In genomic region chr2:203646266-203646864, GRCh38 we compare ENCODE assay signal across 15 cellular contexts.
DNase-seq lines count a peak whose midpoint lies in the region; ATAC-seq, FAIRE-seq and TF ChIP-seq lines count a peak whose summit lies in the region.
"Had no signal": no experiment of that assay in that cellular context is flagged by ENCODE, and none has a peak within 500 bp of the region (broad histone marks: within the 10 kb centered on the region; RNA-seq: fewer than 3 reads in every experiment).

No MANE protein-coding gene starts in this region.

- TF ChIP-seq EP300 in K562 (IDR thresholded peaks at IDR 0.05; ENCODE audit: low read length), result no peak

- H3K27me3 ChIP-seq in BE2C (no peaks in the 10 kb centered on the region), GM23338 (ENCODE audit: insufficient read depth) (no peaks in the 10 kb centered on the region), K562 (ENCODE audit: control insufficient read depth in 2 of 2, insufficient read depth in 2 of 2, low read length in 2 of 2) (peaks cover 4 to 17% of the 10 kb centered on the region in 2 experiments; a peak in 3 of 5 replicates), right lobe of liver (no peaks in the 10 kb centered on the region), GM23248 (replicated peaks; ENCODE audit: insufficient read depth) (no peaks in the 10 kb centered on the region)

- H3K9me3 ChIP-seq in BE2C, result no peaks in the 10 kb centered on the region
- no peaks in the 10 kb centered on the region for H3K9me3 ChIP-seq in K562 (replicated peaks; ENCODE audit: control insufficient read depth, insufficient read depth, low read depth, low read length)
- H3K9me3 ChIP-seq in right lobe of liver, result no peaks in the 10 kb centered on the region
- no peaks in the 10 kb centered on the region for H3K9me3 ChIP-seq in GM23248 (ENCODE audit: low read depth)

- no peak for TF ChIP-seq RAD21 in K562 (CRISPR knock-in tag; conservative IDR thresholded peaks at IDR 0.05 in 1 of 2, IDR thresholded peaks at IDR 0.05 in 1 of 2)

- peaks cover 5% of the 10 kb centered on the region; the same call in 1 of the 3 replicates for H3K4me1 Mint-ChIP-seq in GM23338

- no peaks in the 10 kb centered on the region for H3K36me3 ChIP-seq in BE2C
- H3K36me3 ChIP-seq in GM23338 (ENCODE audit: insufficient read depth), result no peaks in the 10 kb centered on the region
- H3K36me3 ChIP-seq in K562 (ENCODE audit: control insufficient read depth, insufficient read depth, low read length), result no peaks in the 10 kb centered on the region
- H3K36me3 ChIP-seq in right lobe of liver, result no peaks in the 10 kb centered on the region
- no peaks in the 10 kb centered on the region for H3K36me3 ChIP-seq in GM23248 (ENCODE audit: low read depth)

- 0 out of 2 replicates have a peak overlapping the region, but pooled peaks have one; percentile 28 for H2AFZ ChIP-seq in GM23338
- H2AFZ ChIP-seq in K562 (ENCODE audit: low read depth, low read length), result no peak overlapping the region
- H2AFZ ChIP-seq in GM23248, result no peak overlapping the region

- H3K9me2 ChIP-seq in GM23338 (ENCODE audit: insufficient read depth) (peaks cover 3% of the 10 kb centered on the region; the same call in 1 of the 2 replicates), GM23248 (ENCODE audit: insufficient read depth) (no peaks in the 10 kb centered on the region)

- H3K4me3 ChIP-seq in BE2C (ENCODE audit: low read depth, low read length) (no peak overlapping the region), GM23338 (no peak overlapping the region), K562 (no peak overlapping the region), right lobe of liver (no peak overlapping the region), GM23248 (no peak overlapping the region)

- no TSS peak for BruUV-seq in K562 (replicated peaks; lab: Mats Ljungman, UMichigan)

- H3K79me2 ChIP-seq in GM23338 (replicated peaks; ENCODE audit: insufficient read depth) (no peaks in the 10 kb centered on the region), K562 (ENCODE audit: control insufficient read depth, insufficient read depth, low read length) (no peaks in the 10 kb centered on the region), GM23248 (ENCODE audit: insufficient read depth) (peaks cover 15% of the 10 kb centered on the region)

- POLR2A ChIA-PET in K562 (lab: Yijun Ruan, JAX), result no interaction called here

- peaks cover 12% of the 10 kb centered on the region for H3K36me3 Mint-ChIP-seq in GM23338 (ENCODE audit: low read depth)
- H3K36me3 Mint-ChIP-seq: CD8-positive, alpha-beta T cell had no signal

- no peak for FAIRE-seq in K562 (lab: Jason Lieb, UNC)

- peaks cover 16% of the 10 kb centered on the region for H3K9me3 Mint-ChIP-seq in GM23338
- H3K9me3 Mint-ChIP-seq: CD8-positive, alpha-beta T cell had no signal

- peaks cover 4% of the 10 kb centered on the region for H3K27me3 Mint-ChIP-seq in GM23338 (ENCODE audit: insufficient read depth, low read depth, poor library complexity)

- ATAC-seq in GM23338, result no peak; the same call in 2 of the 3 replicates
- ATAC-seq in K562, result peak; percentile 67
- ATAC-seq in right lobe of liver, result peak; percentile 25 to 66 (median 54)
- no peak for ATAC-seq in GM21381 (IDR thresholded peaks at IDR 0.05; ENCODE audit: unreplicated experiment)
- ATAC-seq in HG03039 (IDR thresholded peaks at IDR 0.05; ENCODE audit: unreplicated experiment), result no peak
- no peak for ATAC-seq in HG03457 (IDR thresholded peaks at IDR 0.05; ENCODE audit: unreplicated experiment)
- ATAC-seq: CD8-positive, alpha-beta T cell had no signal

- H3K4me1 ChIP-seq in BE2C (peaks cover 7% of the 10 kb centered on the region), GM23338 (ENCODE audit: insufficient read depth) (0 out of 2 replicates have a peak, but pooled peaks cover 4% of the 10 kb centered on the region), K562 (replicated peaks in 1 of 2; ENCODE audit: control insufficient read depth in 2 of 2, insufficient read depth in 2 of 2, low read length in 2 of 2) (no peaks in the 10 kb centered on the region), right lobe of liver (peaks cover 0 to 56% (median 22%) of the 10 kb centered on the region in 4 donors), GM23248 (ENCODE audit: insufficient read depth) (peaks cover 24% of the 10 kb centered on the region)

- H3K4me2 ChIP-seq in GM23338, result no peak overlapping the region
- no peak overlapping the region for H3K4me2 ChIP-seq in K562 (ENCODE audit: insufficient read depth, low read length)
- H3K4me2 ChIP-seq in GM23248 (ENCODE audit: unreplicated experiment), result no peak overlapping the region

- DNase-seq in BE2C, result peak; percentile 19
- DNase-seq in GM23338 (ENCODE audit: low spot score), result no peak
- peak in 1 of 4 experiments; percentile 1 for DNase-seq in K562 (ENCODE audit: extremely low read depth in 1 of 4, low spot score in 3 of 4)
- peak; percentile 54 to 90 (median 78) for DNase-seq in right lobe of liver
- DNase-seq in GM23248, result no peak
- DNase-seq: CD8-positive, alpha-beta T cell; HCEC 1CT; MM.1S; NCI-H1105; NCI-H187; NCI-H446; SHP77 treated with DMSO at 0.1 percent for 48 hours had no signal

- CTCF ChIA-PET in K562 (lab: Yijun Ruan, JAX; ENCODE audit: low intra/inter-chr PET ratio), result no interaction called here

- no peak overlapping the region for H3K27ac Mint-ChIP-seq in GM23338
- H3K27ac Mint-ChIP-seq: CD8-positive, alpha-beta T cell had no signal

- H3K9ac ChIP-seq in K562 (ENCODE audit: insufficient read depth in 1 of 2, low read depth in 2 of 2, low read length in 2 of 2), result no peak overlapping the region
- no peak overlapping the region for H3K9ac ChIP-seq in GM23248

- no peak for TF ChIP-seq CTCF in BE2C (IDR thresholded peaks at IDR 0.05; ENCODE audit: low read depth, low read length)
- no peak for TF ChIP-seq CTCF in GM23338 (conservative IDR thresholded peaks at IDR 0.05; ENCODE audit: low read depth in 2 of 2)
- TF ChIP-seq CTCF in K562 (IDR thresholded peaks at IDR 0.05 in 2 of 3, conservative IDR thresholded peaks at IDR 0.05 in 1 of 3; ENCODE audit: insufficient read depth in 2 of 3, low read depth in 1 of 3, low read length in 3 of 3), result no peak
- TF ChIP-seq CTCF in right lobe of liver (IDR thresholded peaks at IDR 0.05), result peak in 1 of 4 donors; percentile 9

- WGBS in K562 (ENCODE audit: insufficient coverage, low coverage, missing lambda C conversion rate), result 5% methylated on average over 10 of the region's 10 CpGs
- 48% methylated on average over 3 of the region's 10 CpGs for WGBS in right lobe of liver (ENCODE audit: insufficient coverage, low coverage, low lambda C conversion rate, missing lambda C conversion rate)
- WGBS in GM23248 (ENCODE audit: low coverage in 1 of 2, low lambda C conversion rate in 2 of 2, missing lambda C conversion rate in 2 of 2), 2 experiments, result 82 to 87% methylated on average over 10 of the region's 10 CpGs

- no peaks in the 10 kb centered on the region for H4K20me1 ChIP-seq in GM23338 (replicated peaks; ENCODE audit: insufficient read depth)
- H4K20me1 ChIP-seq in K562 (replicated peaks; ENCODE audit: control insufficient read depth, insufficient read depth, low read length), result no peaks in the 10 kb centered on the region
- H4K20me1 ChIP-seq in GM23248 (ENCODE audit: insufficient read depth), result no peaks in the 10 kb centered on the region

- in situ Hi-C loops in K562 (cut with MboI), result no loop called here
- in situ Hi-C loops in GM23248 (cut with MboI), result no loop called here

- H3K27ac ChIP-seq in GM23338 (ENCODE audit: low read depth) (no peak overlapping the region), K562 (ENCODE audit: extremely low read depth, low read depth, low read length) (no peak overlapping the region), right lobe of liver (peak overlapping the region in 1 of 3 donors; percentile 84), GM23248 (no peak overlapping the region)

- no peak overlapping the region for H3K4me3 Mint-ChIP-seq in GM23338
- H3K4me3 Mint-ChIP-seq: CD8-positive, alpha-beta T cell had no signal

- intact Hi-C loops in K562 (cut with micrococcal nuclease), result no loop called here
- intact Hi-C loops in right lobe of liver (cut with DNase I), result no loop called here

- H3K9me1 ChIP-seq in K562 (ENCODE audit: control insufficient read depth, insufficient read depth, low read length), result no peaks in the 10 kb centered on the region

- TF ChIP-seq POLR2A in K562 (conservative IDR thresholded peaks at IDR 0.05) (no peak), right lobe of liver (IDR thresholded peaks at IDR 0.05) (no peak)

- H3F3A ChIP-seq in GM23338 (replicated peaks; ENCODE audit: low read depth) (no peaks in the 10 kb centered on the region), GM23248 (ENCODE audit: insufficient read depth) (peaks cover 22% of the 10 kb centered on the region)

TF ChIP-seq in GM23338, 12 proteins besides CTCF, POLR2A, EP300 and RAD21 (continues in another document):
- no peak for TF ChIP-seq EZH2 (IDR thresholded peaks at IDR 0.05; ENCODE audit: low read depth, unreplicated experiment)
- no peak for TF ChIP-seq NANOG (IDR thresholded peaks at IDR 0.05; ENCODE audit: borderline replicate concordance)
- no peak for TF ChIP-seq STAT1 (IDR thresholded peaks at IDR 0.05; ENCODE audit: unreplicated experiment)
- TF ChIP-seq, protein P1, sequence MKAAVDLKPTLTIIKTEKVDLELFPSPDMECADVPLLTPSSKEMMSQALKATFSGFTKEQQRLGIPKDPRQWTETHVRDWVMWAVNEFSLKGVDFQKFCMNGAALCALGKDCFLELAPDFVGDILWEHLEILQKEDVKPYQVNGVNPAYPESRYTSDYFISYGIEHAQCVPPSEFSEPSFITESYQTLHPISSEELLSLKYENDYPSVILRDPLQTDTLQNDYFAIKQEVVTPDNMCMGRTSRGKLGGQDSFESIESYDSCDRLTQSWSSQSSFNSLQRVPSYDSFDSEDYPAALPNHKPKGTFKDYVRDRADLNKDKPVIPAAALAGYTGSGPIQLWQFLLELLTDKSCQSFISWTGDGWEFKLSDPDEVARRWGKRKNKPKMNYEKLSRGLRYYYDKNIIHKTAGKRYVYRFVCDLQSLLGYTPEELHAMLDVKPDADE (IDR thresholded peaks at IDR 0.05), result no peak

TF ChIP-seq in K562, 482 proteins besides CTCF, POLR2A, EP300 and RAD21 (continues in another document):
- TF ChIP-seq SMAD3 (CRISPR knock-in tag; conservative IDR thresholded peaks at IDR 0.05), result no peak
- no peak for TF ChIP-seq RBBP5 (IDR thresholded peaks at IDR 0.05; ENCODE audit: borderline replicate concordance, insufficient read depth, low read length, poor library complexity, severe bottlenecking)
- TF ChIP-seq PCBP2 (IDR thresholded peaks at IDR 0.05; ENCODE audit: low read depth, low read length, poor library complexity, severe bottlenecking), result no peak
- TF ChIP-seq ZFPM2 (CRISPR knock-in tag; IDR thresholded peaks at IDR 0.05), result no peak

Comparison
In these comparisons a context has a peak if more than half of its experiments do, and no peak if none do; other contexts are left out.
1. DNase-seq: peak in BE2C (single experiment) and right lobe of liver (3 of 3); none in GM23338 (single experiment) and GM23248 (single experiment).
2. ATAC-seq: peak in K562 (single experiment) and right lobe of liver (4 of 4); none in GM23338 (single experiment), GM21381 (single experiment), HG03039 (single experiment) and HG03457 (single experiment).